Comparison of ENCODE assay signal across 10 cellular contexts in the genomic region with DNA sequence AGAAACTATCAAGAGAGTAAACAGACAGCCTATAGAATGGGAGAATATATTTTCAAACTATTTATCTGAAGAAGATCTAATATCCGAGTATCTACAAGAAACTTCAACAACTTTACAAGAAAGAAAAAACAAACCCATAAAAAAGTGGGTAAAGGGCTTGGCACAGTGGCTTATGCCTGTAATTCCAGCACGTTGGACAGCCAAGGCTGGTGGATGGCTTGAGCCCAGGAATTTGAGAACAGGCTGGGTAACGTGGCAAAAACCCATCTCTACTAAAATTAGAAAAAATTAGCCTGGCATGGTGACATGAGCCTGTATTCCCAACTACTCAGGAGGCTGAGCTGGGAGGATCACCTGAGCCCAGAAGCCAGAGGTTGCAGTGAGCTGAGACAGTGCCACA. TPM values are rescaled to one million over a fixed set of nuclear protein-coding genes. Genes with fewer than 3 reads are reported as not detected.
"Had no signal": no experiment of that assay in that cellular context is flagged by ENCODE, and none has a peak within 500 bp of the region (broad histone marks: within the 10 kb centered on the region; RNA-seq: fewer than 3 reads in every experiment).

No MANE protein-coding gene starts in this region.

- DNase-seq: GM23248, GOT3, H7, KG1 had no signal

- H3K9ac ChIP-seq: GM23248 had no signal

- H2AFZ ChIP-seq: GM23248 had no signal

- H3K4me1 ChIP-seq: HAP-1 had no signal

- H3K4me3 ChIP-seq: GM23248, HAP-1, K562 had no signal

- H3K9me3 ChIP-seq: HAP-1 had no signal

- H3K27ac ChIP-seq: GM23248, HL-60 had no signal

- H3K36me3 ChIP-seq: HAP-1 had no signal

- ATAC-seq: HCT116, HepG2, K562 had no signal

RNA-seq across cellular contexts. Expression of a gene that starts 7.8 kb away (rescaled TPM):
- polyA plus RNA-seq: GM23248, HepG2, IgD-negative memory B cell, K562 had no signal

RNA-seq across cellular contexts. Expression of a gene that starts 45.6 kb away (rescaled TPM):
- polyA plus RNA-seq: GM23248, HepG2, IgD-negative memory B cell had no signal

RNA-seq across cellular contexts. Expression of a gene that starts 56.4 kb away (rescaled TPM):
- polyA plus RNA-seq: GM23248, HepG2, IgD-negative memory B cell, K562 had no signal
